In genomic region chr19:4059931-4060620, GRCh38 we compare ENCODE assay signal across 1 cellular context.
A peak's percentile ranks its signal among the peaks of the same experiment; 100 is the strongest.
TF ChIP-seq lines count a peak whose summit lies in the region.

No MANE protein-coding gene starts in this region.

TF ChIP-seq in HepG2, 621 proteins besides CTCF, POLR2A, EP300 and RAD21 (continued from another document and continues in another):
- no peak for TF ChIP-seq AHR (CRISPR knock-in tag; IDR thresholded peaks at IDR 0.05)
- no peak for TF ChIP-seq E2F2 (CRISPR knock-in tag; IDR thresholded peaks at IDR 0.05; ENCODE audit: borderline replicate concordance)
- no peak for TF ChIP-seq ZNF672 (CRISPR knock-in tag; IDR thresholded peaks at IDR 0.05)
- no peak for TF ChIP-seq ZFP37 (CRISPR knock-in tag; IDR thresholded peaks at IDR 0.05; ENCODE audit: borderline replicate concordance)
- TF ChIP-seq MIER2 (CRISPR knock-in tag; IDR thresholded peaks at IDR 0.05): no peak
- no peak for TF ChIP-seq SP1 (IDR thresholded peaks at IDR 0.05)
- no peak for TF ChIP-seq SP1 (CRISPR knock-in tag; IDR thresholded peaks at IDR 0.05)
- no peak for TF ChIP-seq MEF2D (CRISPR knock-in tag; IDR thresholded peaks at IDR 0.05)
- TF ChIP-seq MXD4 (CRISPR knock-in tag; IDR thresholded peaks at IDR 0.05): no peak
- no peak for TF ChIP-seq NRL (CRISPR knock-in tag; IDR thresholded peaks at IDR 0.05; ENCODE audit: borderline replicate concordance)
- TF ChIP-seq REPIN1 (CRISPR knock-in tag; IDR thresholded peaks at IDR 0.05; ENCODE audit: borderline replicate concordance, low read depth): no peak
- TF ChIP-seq ZFAT (CRISPR knock-in tag; conservative IDR thresholded peaks at IDR 0.05): no peak
- no peak for TF ChIP-seq ZNF550 (CRISPR knock-in tag; IDR thresholded peaks at IDR 0.05; ENCODE audit: borderline replicate concordance)
- TF ChIP-seq TEF (CRISPR knock-in tag; IDR thresholded peaks at IDR 0.05): no peak
- no peak for TF ChIP-seq FOXC1 (CRISPR knock-in tag; IDR thresholded peaks at IDR 0.05; ENCODE audit: borderline replicate concordance)
- no peak for TF ChIP-seq ZNF512B (CRISPR knock-in tag; IDR thresholded peaks at IDR 0.05; ENCODE audit: borderline replicate concordance)
- TF ChIP-seq MXD1 (CRISPR knock-in tag; IDR thresholded peaks at IDR 0.05): no peak
- no peak for TF ChIP-seq ZNF138 (CRISPR knock-in tag; IDR thresholded peaks at IDR 0.05; ENCODE audit: low read depth)
- no peak for TF ChIP-seq PAWR (CRISPR knock-in tag; IDR thresholded peaks at IDR 0.05; ENCODE audit: borderline replicate concordance)
- no peak for TF ChIP-seq GABPA (IDR thresholded peaks at IDR 0.05; ENCODE audit: low read depth, low read length)
- no peak for TF ChIP-seq GABPA (CRISPR knock-in tag; IDR thresholded peaks at IDR 0.05; ENCODE audit: low read depth)
- TF ChIP-seq MATR3 (CRISPR knock-in tag; IDR thresholded peaks at IDR 0.05): no peak
- TF ChIP-seq ETV6 (CRISPR knock-in tag; conservative IDR thresholded peaks at IDR 0.05): no peak
- TF ChIP-seq REXO4 (CRISPR knock-in tag; IDR thresholded peaks at IDR 0.05; ENCODE audit: borderline replicate concordance): no peak
- TF ChIP-seq ATAD3A (CRISPR knock-in tag; IDR thresholded peaks at IDR 0.05): no peak
- no peak for TF ChIP-seq AKNA (CRISPR knock-in tag; IDR thresholded peaks at IDR 0.05; ENCODE audit: borderline replicate concordance)
- no peak for TF ChIP-seq AHDC1 (CRISPR knock-in tag; IDR thresholded peaks at IDR 0.05; ENCODE audit: borderline replicate concordance)
- no peak for TF ChIP-seq TIGD3 (CRISPR knock-in tag; IDR thresholded peaks at IDR 0.05; ENCODE audit: borderline replicate concordance)
- TF ChIP-seq SYNCRIP (IDR thresholded peaks at IDR 0.05; ENCODE audit: insufficient read depth, low read depth, low read length): no peak
- TF ChIP-seq SIX1 (CRISPR knock-in tag; IDR thresholded peaks at IDR 0.05; ENCODE audit: borderline replicate concordance): no peak
- TF ChIP-seq RELA (CRISPR knock-in tag; IDR thresholded peaks at IDR 0.05): no peak
- peak; percentile 68; the same call in 1 of the 2 replicates for TF ChIP-seq PCBP1 (IDR thresholded peaks at IDR 0.05; ENCODE audit: borderline replicate concordance, low read depth, low read length)
- TF ChIP-seq ZMYM3 (CRISPR knock-in tag; IDR thresholded peaks at IDR 0.05): peak; percentile 93
- 0 out of 2 replicates have a peak, but pooled peaks have one; percentile 21 for TF ChIP-seq ZNF232 (CRISPR knock-in tag; IDR thresholded peaks at IDR 0.05; ENCODE audit: borderline replicate concordance)
- peak; percentile 92 for TF ChIP-seq AGO2 (optimal IDR thresholded peaks at IDR 0.05; ENCODE audit: low read depth, low read length)
- TF ChIP-seq PHF5A (CRISPR knock-in tag; IDR thresholded peaks at IDR 0.05; ENCODE audit: low read depth, unreplicated experiment): no peak
- no peak for TF ChIP-seq ZNF512 (CRISPR knock-in tag; IDR thresholded peaks at IDR 0.05)
- no peak for TF ChIP-seq GPN1 (CRISPR knock-in tag; IDR thresholded peaks at IDR 0.05; ENCODE audit: borderline replicate concordance)
- TF ChIP-seq ZNF777 (CRISPR knock-in tag; IDR thresholded peaks at IDR 0.05): 0 out of 2 replicates have a peak, but pooled peaks have one; percentile 5
- TF ChIP-seq ZNF362 (CRISPR knock-in tag; IDR thresholded peaks at IDR 0.05; ENCODE audit: borderline replicate concordance): no peak
- no peak for TF ChIP-seq HNF4A (CRISPR knock-in tag; IDR thresholded peaks at IDR 0.05)
